Comparison of ENCODE assay signal across 25 cellular contexts in the genomic region with DNA sequence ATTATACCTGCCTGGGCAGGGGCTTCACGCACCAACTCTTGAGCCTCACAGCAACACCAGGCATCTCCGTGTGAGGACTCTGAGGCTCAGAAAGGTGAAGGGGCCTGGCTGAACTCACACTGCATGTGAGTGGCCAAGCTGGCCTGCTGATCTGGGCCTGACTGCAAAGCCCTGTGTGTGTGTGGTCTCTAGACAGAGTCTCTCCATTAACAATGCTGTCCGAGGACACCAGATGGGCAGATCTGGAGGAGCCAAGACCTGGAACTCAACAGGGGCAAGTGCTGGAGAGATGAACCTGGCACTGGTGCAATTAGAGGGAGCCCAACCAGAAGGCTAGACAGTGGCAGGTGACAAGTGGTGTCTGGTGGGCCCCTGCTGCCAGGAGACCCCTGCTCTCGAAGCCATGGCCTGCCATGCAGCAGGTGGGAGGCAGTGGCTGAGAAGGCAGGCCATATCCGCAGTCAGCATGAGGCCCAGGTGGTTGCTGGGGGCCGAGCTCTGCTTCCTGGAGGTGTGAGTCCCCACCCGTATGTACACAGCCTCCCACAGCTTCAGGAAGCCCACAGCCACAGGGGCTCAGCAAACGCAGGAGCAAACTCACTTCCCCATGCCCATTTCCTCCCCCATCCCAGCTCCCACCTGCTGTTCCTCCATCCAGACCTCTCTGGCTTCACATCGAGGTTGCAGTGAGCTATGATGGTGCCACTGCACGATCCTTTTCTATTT. TPM values are rescaled to one million over a fixed set of nuclear protein-coding genes. Genes with fewer than 3 reads are reported as not detected.
DNase-seq lines count a peak whose midpoint lies in the region; ATAC-seq and TF ChIP-seq lines count a peak whose summit lies in the region.
"Had no signal": no experiment of that assay in that cellular context is flagged by ENCODE, and none has a peak within 500 bp of the region (broad histone marks: within the 10 kb centered on the region; RNA-seq: fewer than 3 reads in every experiment).

No MANE protein-coding gene starts in this region.

- intact Hi-C loops in activated CD8-positive, alpha-beta T cell treated with anti-CD3 and anti-CD28 coated beads for 36 hours (cut with micrococcal nuclease) = no loop called here

- peak overlapping the region; percentile 12 for H3K9ac ChIP-seq in iPS-15b (ENCODE audit: low read depth, low read length)
- H3K9ac ChIP-seq: KMS-11 had no signal

- no peaks in the 10 kb centered on the region for H3K36me3 ChIP-seq in CD8-positive, alpha-beta memory T cell (ENCODE audit: insufficient read depth, low read length)
- H3K36me3 ChIP-seq in HEK293 (ENCODE audit: control insufficient read depth in 2 of 2, insufficient read depth in 1 of 2, low read length in 2 of 2) = no peaks in the 10 kb centered on the region
- H3K36me3 ChIP-seq in iPS-15b (ENCODE audit: control insufficient read depth, insufficient read depth, low read length) = no peaks in the 10 kb centered on the region
- H3K36me3 ChIP-seq: prostate gland had no signal

- no peak for DNase-seq in CD8-positive, alpha-beta memory T cell
- peak; percentile 35 for DNase-seq in activated CD8-positive, alpha-beta T cell treated with anti-CD3 and anti-CD28 coated beads for 36 hours
- no peak for DNase-seq in COLO829 (ENCODE audit: low spot score)
- no peak for DNase-seq in RPMI8226
- DNase-seq: activated CD8-positive, alpha-beta memory T cell treated with anti-CD3 and anti-CD28 coated beads for 24 hours; activated naive CD4-positive, alpha-beta T cell treated with anti-CD3 and anti-CD28 coated beads, Interleukin-2, amount 50 U/mL, for 16 hours; activated T-cell treated with anti-CD3 and anti-CD28 coated beads, Interleukin-2, amount 50 U/mL, for 48 hours; aorta; CD4-positive, CD25-positive, alpha-beta regulatory T cell; central memory CD4-positive, alpha-beta T cell; DMS53; foreskin melanocyte; HFFc6; left ventricle myocardium superior; NCI-H2029; NCI-H446 treated with DMSO at 0.1 percent for 48 hours; nephron progenitor cell had no signal

- no peaks in the 10 kb centered on the region for H3K9me3 Mint-ChIP-seq in CD8-positive, alpha-beta memory T cell
- H3K9me3 Mint-ChIP-seq in activated CD8-positive, alpha-beta T cell treated with anti-CD3 and anti-CD28 coated beads for 36 hours = no peaks in the 10 kb centered on the region
- H3K9me3 Mint-ChIP-seq: CD4-positive, CD25-positive, alpha-beta regulatory T cell; HFFc6; nephron progenitor cell had no signal

- peak; percentile 69 for ATAC-seq in activated CD8-positive, alpha-beta T cell treated with anti-CD3 and anti-CD28 coated beads for 36 hours
- no peak for ATAC-seq in GM18868 (IDR thresholded peaks at IDR 0.05; ENCODE audit: unreplicated experiment)
- no peak for ATAC-seq in HG03108 (IDR thresholded peaks at IDR 0.05; ENCODE audit: unreplicated experiment)
- ATAC-seq: left ventricle myocardium superior had no signal

- H3K4me1 Mint-ChIP-seq in CD8-positive, alpha-beta memory T cell = peaks cover 17 to 20% (median 19%) of the 10 kb centered on the region in 3 donors
- H3K4me1 Mint-ChIP-seq in activated CD8-positive, alpha-beta T cell treated with anti-CD3 and anti-CD28 coated beads for 36 hours (ENCODE audit: low read depth) = peaks cover 12% of the 10 kb centered on the region
- H3K4me1 Mint-ChIP-seq: CD4-positive, CD25-positive, alpha-beta regulatory T cell had no signal

- H3K36me3 Mint-ChIP-seq in CD8-positive, alpha-beta memory T cell = no peaks in the 10 kb centered on the region
- no peaks in the 10 kb centered on the region for H3K36me3 Mint-ChIP-seq in activated CD8-positive, alpha-beta T cell treated with anti-CD3 and anti-CD28 coated beads for 36 hours (ENCODE audit: low read depth)
- H3K36me3 Mint-ChIP-seq: CD4-positive, CD25-positive, alpha-beta regulatory T cell had no signal

- peak overlapping the region in 6 of 8 donors; percentile 1 to 91 (median 57) for H3K27ac Mint-ChIP-seq in CD8-positive, alpha-beta memory T cell
- H3K27ac Mint-ChIP-seq in activated CD8-positive, alpha-beta T cell treated with anti-CD3 and anti-CD28 coated beads for 36 hours = peak overlapping the region; percentile 44
- H3K27ac Mint-ChIP-seq: HFFc6, nephron progenitor cell had no signal

- CTCF ChIA-PET in CD8-positive, alpha-beta memory T cell (lab: Charles Lee) = no interaction called here
- CTCF ChIA-PET in HEK293 (lab: Yijun Ruan, JAX) = interaction anchor here (0.7 to 16.8 kb wide), 2 partner anchors 17 to 277 kb away, joined by 3 to 301 read pairs; no protein-coding TSS in a partner anchor
- CTCF ChIA-PET in activated CD8-positive, alpha-beta T cell treated with anti-CD3 and anti-CD28 coated beads for 36 hours (lab: Charles Lee) = interaction anchor here (1.1 kb wide), 1 partner anchor 21 kb away, joined by 3 read pairs; no protein-coding TSS in a partner anchor

- H3K9me3 ChIP-seq in CD8-positive, alpha-beta memory T cell (ENCODE audit: low read length) = no peaks in the 10 kb centered on the region
- H3K9me3 ChIP-seq in HEK293 (ENCODE audit: control insufficient read depth, insufficient read depth, low read depth, low read length) = no peaks in the 10 kb centered on the region
- H3K9me3 ChIP-seq in iPS-15b (ENCODE audit: control insufficient read depth, insufficient read depth, low read length) = no peaks in the 10 kb centered on the region
- H3K9me3 ChIP-seq: prostate gland had no signal

- peaks cover 4% of the 10 kb centered on the region for H3K4me1 ChIP-seq in CD8-positive, alpha-beta memory T cell (ENCODE audit: insufficient read depth, low read length)
- H3K4me1 ChIP-seq in HEK293 (ENCODE audit: control insufficient read depth, insufficient read depth, low read length) (no peaks in the 10 kb centered on the region), iPS-15b (ENCODE audit: control insufficient read depth, insufficient read depth, low read length) (no peaks in the 10 kb centered on the region)
- H3K4me1 ChIP-seq: prostate gland had no signal

- POLR2A ChIA-PET in CD8-positive, alpha-beta memory T cell (lab: Charles Lee) = no interaction called here
- POLR2A ChIA-PET in HEK293 (lab: Yijun Ruan, JAX) = no interaction called here
- POLR2A ChIA-PET in activated CD8-positive, alpha-beta T cell treated with anti-CD3 and anti-CD28 coated beads for 36 hours (lab: Charles Lee) = interaction anchor here (0.8 to 1.0 kb wide), 2 partner anchors 11 to 44 kb away, joined by 3 read pairs; no protein-coding TSS in a partner anchor

- TF ChIP-seq CTCF in HEK293 (tag by site-specific recombination; IDR thresholded peaks at IDR 0.05) = no peak
- no peak for TF ChIP-seq CTCF in activated CD8-positive, alpha-beta T cell treated with anti-CD3 and anti-CD28 coated beads for 36 hours (IDR thresholded peaks at IDR 0.05)

- H3K4me3 Mint-ChIP-seq in CD8-positive, alpha-beta memory T cell = peak overlapping the region in 1 of 7 donors; percentile 13
- H3K4me3 Mint-ChIP-seq in activated CD8-positive, alpha-beta T cell treated with anti-CD3 and anti-CD28 coated beads for 36 hours = no peak overlapping the region
- H3K4me3 Mint-ChIP-seq: CD4-positive, CD25-positive, alpha-beta regulatory T cell; HFFc6; nephron progenitor cell had no signal

- no peak overlapping the region for H3K4me3 ChIP-seq in CD8-positive, alpha-beta memory T cell (ENCODE audit: low read length)
- H3K4me3 ChIP-seq in HEK293 (ENCODE audit: low read depth, low read length) (no peak overlapping the region), iPS-15b (ENCODE audit: low read depth, low read length) (no peak overlapping the region)
- H3K4me3 ChIP-seq: hepatocyte, prostate gland had no signal

- no peak overlapping the region for H3K27ac ChIP-seq in CD8-positive, alpha-beta memory T cell (ENCODE audit: low read depth, low read length)
- no peak overlapping the region for H3K27ac ChIP-seq in HEK293 (ENCODE audit: extremely low read depth, low read depth, low read length)
- H3K27ac ChIP-seq: hepatocyte, KMS-11, prostate gland, RWPE1 had no signal

- H3K27me3 Mint-ChIP-seq in CD8-positive, alpha-beta memory T cell = no peaks in the 10 kb centered on the region
- H3K27me3 Mint-ChIP-seq in activated CD8-positive, alpha-beta T cell treated with anti-CD3 and anti-CD28 coated beads for 36 hours = no peaks in the 10 kb centered on the region
- H3K27me3 Mint-ChIP-seq: CD4-positive, CD25-positive, alpha-beta regulatory T cell had no signal

- H3K27me3 ChIP-seq in CD8-positive, alpha-beta memory T cell (ENCODE audit: insufficient read depth, low read length, poor library complexity, severe bottlenecking) = no peaks in the 10 kb centered on the region
- no peaks in the 10 kb centered on the region for H3K27me3 ChIP-seq in iPS-15b (ENCODE audit: control insufficient read depth, insufficient read depth, low read length)
- H3K27me3 ChIP-seq: hepatocyte had no signal

TF ChIP-seq in HEK293, 187 proteins besides CTCF, POLR2A, EP300 and RAD21 (continues in another document):
- peak; percentile 86 for TF ChIP-seq EGR2 (tag by site-specific recombination; IDR thresholded peaks at IDR 0.05; ENCODE audit: low read depth)
- no peak for TF ChIP-seq ZNF221 (tag by site-specific recombination; IDR thresholded peaks at IDR 0.05; ENCODE audit: borderline replicate concordance)
- TF ChIP-seq ZIC2 (tag by site-specific recombination; IDR thresholded peaks at IDR 0.05) = peak; percentile 99
- TF ChIP-seq, protein P1, sequence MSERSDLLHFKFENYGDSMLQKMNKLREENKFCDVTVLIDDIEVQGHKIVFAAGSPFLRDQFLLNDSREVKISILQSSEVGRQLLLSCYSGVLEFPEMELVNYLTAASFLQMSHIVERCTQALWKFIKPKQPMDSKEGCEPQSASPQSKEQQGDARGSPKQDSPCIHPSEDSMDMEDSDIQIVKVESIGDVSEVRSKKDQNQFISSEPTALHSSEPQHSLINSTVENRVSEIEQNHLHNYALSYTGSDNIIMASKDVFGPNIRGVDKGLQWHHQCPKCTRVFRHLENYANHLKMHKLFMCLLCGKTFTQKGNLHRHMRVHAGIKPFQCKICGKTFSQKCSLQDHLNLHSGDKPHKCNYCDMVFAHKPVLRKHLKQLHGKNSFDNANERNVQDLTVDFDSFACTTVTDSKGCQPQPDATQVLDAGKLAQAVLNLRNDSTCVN (tag by site-specific recombination; optimal IDR thresholded peaks at IDR 0.05) = no peak
- TF ChIP-seq ZNF629 (tag by site-specific recombination; IDR thresholded peaks at IDR 0.05) = no peak
- TF ChIP-seq ZNF239 (tag by site-specific recombination; IDR thresholded peaks at IDR 0.05) = no peak
- TF ChIP-seq, protein P2, sequence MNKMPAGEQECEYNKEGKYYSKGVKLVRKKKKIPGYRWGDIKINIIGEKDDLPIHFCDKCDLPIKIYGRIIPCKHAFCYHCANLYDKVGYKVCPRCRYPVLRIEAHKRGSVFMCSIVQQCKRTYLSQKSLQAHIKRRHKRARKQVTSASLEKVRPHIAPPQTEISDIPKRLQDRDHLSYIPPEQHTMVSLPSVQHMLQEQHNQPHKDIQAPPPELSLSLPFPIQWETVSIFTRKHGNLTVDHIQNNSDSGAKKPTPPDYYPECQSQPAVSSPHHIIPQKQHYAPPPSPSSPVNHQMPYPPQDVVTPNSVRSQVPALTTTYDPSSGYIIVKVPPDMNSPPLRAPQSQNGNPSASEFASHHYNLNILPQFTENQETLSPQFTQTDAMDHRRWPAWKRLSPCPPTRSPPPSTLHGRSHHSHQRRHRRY (tag by site-specific recombination; IDR thresholded peaks at IDR 0.05) = no peak

RNA-seq across cellular contexts. Expression of a gene that starts 39.0 kb away (rescaled TPM):
- not detected for total RNA-seq in CD8-positive, alpha-beta memory T cell
- polyA plus RNA-seq in CD8-positive, alpha-beta memory T cell = not detected
- total RNA-seq in activated CD8-positive, alpha-beta T cell treated with anti-CD3 and anti-CD28 coated beads for 36 hours = under 1 TPM; 0.29 to 0.31 TPM
- total RNA-seq: CD4-positive, CD25-positive, alpha-beta regulatory T cell had no signal
- polyA plus RNA-seq: CD4-positive, CD25-positive, alpha-beta regulatory T cell had no signal
